Comparison of ENCODE assay signal across 21 cellular contexts in genomic region chr1:189764391-189765320, GRCh38.
"Had no signal": no experiment of that assay in that cellular context is flagged by ENCODE, and none has a peak within 500 bp of the region (broad histone marks: within the 10 kb centered on the region; RNA-seq: fewer than 3 reads in every experiment).

No MANE protein-coding gene starts in this region.

- H3K27me3 ChIP-seq: adrenal gland, hepatocyte, tibial artery had no signal

- H3K4me1 Mint-ChIP-seq: memory B cell, nephron progenitor cell had no signal

- H3K4me2 ChIP-seq: hepatocyte had no signal

- H3K4me3 Mint-ChIP-seq: activated naive CD8-positive, alpha-beta T cell; activated T-cell treated with anti-CD3 and anti-CD28 coated beads, Interleukin-2, amount 50 U/mL, for 4 hours; memory B cell; nephron progenitor cell; stimulated activated naive CD8-positive, alpha-beta T cell treated with anti-CD3 and anti-CD28 coated beads, Interleukin-15, Interleukin-2, amounts not matched to agents 100 ng/mL and 50 ng/mL, for 24 hours had no signal

- H3K27ac ChIP-seq: adrenal gland, hepatocyte, parathyroid adenoma, tibial artery had no signal

- H3K27ac Mint-ChIP-seq: activated naive CD8-positive, alpha-beta T cell; activated T-helper 2 cell treated with anti-CD3 and anti-CD28 coated beads, Interferon-gamma antibody, Interleukin-2, Interleukin-4, amounts not matched to agents 10 μg/mL and 5 μg/mL and 100 μg/mL, durations not matched to agents 14 hours and 24 hours and 36 hours; memory B cell; nephron progenitor cell; stimulated activated naive CD8-positive, alpha-beta T cell treated with anti-CD3 and anti-CD28 coated beads, Interleukin-15, Interleukin-2, amounts not matched to agents 100 ng/mL and 50 ng/mL, for 24 hours had no signal

- H2AFZ ChIP-seq: hepatocyte, parathyroid adenoma had no signal

- H3K4me1 ChIP-seq: adrenal gland, parathyroid adenoma, tibial artery had no signal

- H3K9me3 ChIP-seq: adrenal gland, tibial artery had no signal

- H3K79me2 ChIP-seq: hepatocyte, parathyroid adenoma had no signal

- H3K4me3 ChIP-seq: adrenal gland, hepatocyte, tibial artery had no signal

- DNase-seq: activated CD4-positive, alpha-beta T cell treated with anti-CD3 and anti-CD28 coated beads for 4 hours; activated CD4-positive, alpha-beta T cell treated with anti-CD3 and anti-CD28 coated beads, Interleukin-2, amount 50 U/mL, for 48 hours; activated CD4-positive, CD25-positive, alpha-beta regulatory T cell; activated CD8-positive, alpha-beta memory T cell treated with anti-CD3 and anti-CD28 coated beads, Interleukin-2, amount 50 U/mL, for 48 hours; activated naive CD4-positive, alpha-beta T cell; activated T-cell treated with anti-CD3 and anti-CD28 coated beads, Interleukin-2, amount 50 U/mL, for 4 hours; adrenal gland; central memory CD4-positive, alpha-beta T cell; effector memory CD4-positive, alpha-beta T cell; glutamatergic neuron; nephron progenitor cell; right cardiac atrium; stimulated activated CD4-positive, alpha-beta T cell treated with anti-CD3 and anti-CD28 coated beads, Interleukin-4, amount 100 ng/mL, for 24 hours; tibial artery had no signal

- H3K27me3 Mint-ChIP-seq: activated naive CD8-positive, alpha-beta T cell; memory B cell; stimulated activated naive CD8-positive, alpha-beta T cell treated with anti-CD3 and anti-CD28 coated beads, Interleukin-15, Interleukin-2, amounts not matched to agents 100 ng/mL and 50 ng/mL, for 24 hours had no signal

- ATAC-seq: activated T-cell treated with anti-CD3 and anti-CD28 coated beads, Interleukin-2, amount 50 U/mL, for 4 hours; esophagus mucosa; right cardiac atrium had no signal

- H3K36me3 Mint-ChIP-seq: activated naive CD8-positive, alpha-beta T cell; memory B cell had no signal

- H3K9ac ChIP-seq: parathyroid adenoma had no signal

- H3K9me3 Mint-ChIP-seq: nephron progenitor cell had no signal

- H3K36me3 ChIP-seq: adrenal gland, tibial artery had no signal
